1 cellular context compared by ENCODE assay signal in the genomic region with DNA sequence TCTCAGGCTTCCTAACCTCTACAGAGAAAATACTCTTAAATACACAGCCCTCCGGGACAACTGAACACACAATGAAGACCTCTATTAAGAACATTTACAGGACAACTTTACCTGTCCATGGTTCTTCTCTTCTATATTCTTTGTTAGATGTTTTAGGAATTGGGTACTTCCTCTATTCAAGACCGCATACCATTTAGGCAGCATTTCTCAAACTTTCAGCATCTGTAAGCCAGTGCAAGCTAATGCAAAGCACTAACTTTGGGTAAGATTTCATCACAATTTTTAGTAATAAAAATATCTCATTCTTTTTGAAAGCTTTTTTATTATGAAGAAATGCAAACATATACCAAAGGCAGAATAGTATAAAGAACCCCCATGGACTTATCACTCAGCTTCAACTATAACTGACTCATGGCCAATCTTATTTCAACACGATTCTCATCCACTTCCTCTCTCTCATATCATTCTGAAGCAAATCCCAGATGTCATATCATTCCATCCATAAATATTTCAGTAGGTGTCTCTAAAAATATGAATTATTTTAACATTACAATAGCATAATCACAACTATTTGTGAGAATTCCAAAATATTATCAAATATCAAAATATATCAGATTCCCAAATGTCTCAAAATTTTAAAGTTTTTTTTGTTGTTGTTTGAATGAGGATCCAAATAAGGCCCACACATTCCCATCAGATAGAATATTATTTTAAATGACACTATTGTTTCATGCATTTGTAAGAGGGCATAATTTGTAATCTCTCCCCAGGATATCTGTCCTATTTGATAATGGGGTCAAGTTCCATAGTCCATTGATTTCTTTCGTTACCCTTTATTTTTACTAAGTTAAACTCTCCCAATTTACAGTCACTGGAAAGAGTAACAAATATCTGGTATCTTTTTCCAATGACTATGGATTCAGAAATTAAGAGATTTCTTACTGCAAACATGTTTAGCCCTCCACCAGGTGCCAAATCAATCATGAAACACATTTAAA.
A peak's percentile ranks its signal among the peaks of the same experiment; 100 is the strongest.
TF ChIP-seq lines count a peak whose summit lies in the region.

No MANE protein-coding gene starts in this region.

TF ChIP-seq in endothelial cell of umbilical vein, 7 proteins besides CTCF, POLR2A, EP300 and RAD21:
- no peak for TF ChIP-seq MAX (IDR thresholded peaks at IDR 0.05; ENCODE audit: insufficient read depth, insufficient read length)
- peak; percentile 26 for TF ChIP-seq FOS (IDR thresholded peaks at IDR 0.05; ENCODE audit: borderline replicate concordance, insufficient read depth, low read length)
TF ChIP-seq in endothelial cell of umbilical vein: peak in this region for 1.
